15 cellular contexts compared by ENCODE assay signal in genomic region chr11:123391646-123392348, GRCh38.
"Had no signal": no experiment of that assay in that cellular context is flagged by ENCODE, and none has a peak within 500 bp of the region (broad histone marks: within the 10 kb centered on the region; RNA-seq: fewer than 3 reads in every experiment).

No MANE protein-coding gene starts in this region.

- H3K9me3 ChIP-seq: body of pancreas, ovary, stomach, thoracic aorta had no signal

- H3K36me3 Mint-ChIP-seq: neural progenitor cell, T-cell had no signal

- H3K27me3 Mint-ChIP-seq: activated B cell treated with CpG ODN at 0.5 μM for 24 hours, T-cell had no signal

- H3K4me3 Mint-ChIP-seq: activated B cell treated with CpG ODN at 0.5 μM for 24 hours, neural progenitor cell, T-cell had no signal

- H3K4me2 ChIP-seq: neural progenitor cell had no signal

- H3K27ac ChIP-seq: body of pancreas, neural progenitor cell, ovary, stomach, thoracic aorta had no signal

- H3K4me1 Mint-ChIP-seq: activated B cell treated with CpG ODN at 0.5 μM for 24 hours, neural progenitor cell, T-cell had no signal

- ATAC-seq: body of pancreas, T-cell had no signal

- H3K9ac ChIP-seq: neural progenitor cell had no signal

- H3K36me3 ChIP-seq: neural progenitor cell, ovary, stomach, thoracic aorta had no signal

- H2AFZ ChIP-seq: neural progenitor cell had no signal

- H3K27me3 ChIP-seq: body of pancreas, neural progenitor cell, ovary, stomach had no signal

- H3K27ac Mint-ChIP-seq: activated B cell treated with CpG ODN at 0.5 μM for 24 hours, neural progenitor cell, T-cell had no signal

- H3K4me1 ChIP-seq: body of pancreas, neural progenitor cell, stomach had no signal

- DNase-seq: activated B cell treated with CpG ODN at 0.5 μM for 24 hours; activated CD4-positive, alpha-beta T cell treated with anti-CD3 and anti-CD28 coated beads, Interleukin-2, amount 50 U/mL, for 48 hours; activated CD8-positive, alpha-beta memory T cell treated with anti-CD3 and anti-CD28 coated beads, Interleukin-2, amount 50 U/mL, for 4 hours; activated naive CD4-positive, alpha-beta T cell treated with anti-CD3 and anti-CD28 coated beads, Interleukin-2, amount 50 U/mL, for 16 hours; amniotic stem cell; body of pancreas; hypothalamus; kidney glomerular epithelial cell; ovary; stimulated activated CD4-positive, alpha-beta T cell treated with anti-CD3 and anti-CD28 coated beads, Interleukin-4, amount 100 ng/mL, for 1 hour; stimulated activated CD8-positive, alpha-beta memory T cell treated with anti-CD3 and anti-CD28 coated beads, Interleukin-4, amount 100 ng/mL, for 48 hours; stomach; T-cell had no signal

- H3K4me3 ChIP-seq: body of pancreas, neural progenitor cell, ovary, stomach, thoracic aorta had no signal

- H3K9me3 Mint-ChIP-seq: activated B cell treated with CpG ODN at 0.5 μM for 24 hours, neural progenitor cell, T-cell had no signal
